24 cellular contexts compared by ENCODE assay signal in genomic region chr10:33386926-33387325, GRCh38. TPM values are rescaled to one million over a fixed set of nuclear protein-coding genes. Genes with fewer than 3 reads are reported as not detected.
DNase-seq lines count a peak whose midpoint lies in the region; ATAC-seq and TF ChIP-seq lines count a peak whose summit lies in the region.
"Had no signal": no experiment of that assay in that cellular context is flagged by ENCODE, and none has a peak within 500 bp of the region (broad histone marks: within the 10 kb centered on the region; RNA-seq: fewer than 3 reads in every experiment).

No MANE protein-coding gene starts in this region.

- H3K27me3 ChIP-seq in osteoblast (ENCODE audit: insufficient read depth, low read length) = no peaks in the 10 kb centered on the region

- H3K4me3 Mint-ChIP-seq in activated T-cell treated with anti-CD3 and anti-CD28 coated beads, Interleukin-2, amount 50 U/mL, for 72 hours = no peak overlapping the region
- H3K4me3 Mint-ChIP-seq: CD14-positive monocyte, IgD-negative memory B cell had no signal

- no peaks in the 10 kb centered on the region for H3K79me2 ChIP-seq in osteoblast (ENCODE audit: insufficient read depth, low read length)

- no peaks in the 10 kb centered on the region for H4K20me1 ChIP-seq in osteoblast (ENCODE audit: insufficient read depth, low read length)

- DNase-seq in amniotic epithelial cell (ENCODE audit: low read depth) = peak; percentile 90
- peak; percentile 63 for DNase-seq in fibroblast of pulmonary artery (ENCODE audit: low read depth)
- DNase-seq in osteoblast (ENCODE audit: insufficient read length, low spot score, missing footprints) = peak; percentile 18
- DNase-seq in HCEC 1CT = no peak
- no peak for DNase-seq in DMS153 (lab: John Stamatoyannopoulos, UW)
- no peak for DNase-seq in SIG-M5 (lab: John Stamatoyannopoulos, UW)
- no peak for DNase-seq in activated T-cell treated with anti-CD3 and anti-CD28 coated beads, Interleukin-2, amount 50 U/mL, for 72 hours
- DNase-seq: DND-41, GDM1, GM23248, Karpas-422, MG63, NCI-H1048, NCI-H1436, NCI-H2029, NCI-H2171, NCI-H446, NCI-H526 treated with DMSO at 0.1 percent for 48 hours, SHP77, SK-N-SH had no signal

- H3K4me3 ChIP-seq in fibroblast of pulmonary artery (replicated peaks; ENCODE audit: low read depth, low read length) (no peak overlapping the region), osteoblast (ENCODE audit: insufficient read depth, low read length) (no peak overlapping the region)
- H3K4me3 ChIP-seq: GM23248, HAP-1, MG63 had no signal

- no peak overlapping the region for H2AFZ ChIP-seq in osteoblast (ENCODE audit: low read length)
- H2AFZ ChIP-seq: GM23248 had no signal

- no peaks in the 10 kb centered on the region for H3K9me3 Mint-ChIP-seq in activated T-cell treated with anti-CD3 and anti-CD28 coated beads, Interleukin-2, amount 50 U/mL, for 72 hours

- H3K4me1 ChIP-seq in osteoblast (ENCODE audit: insufficient read depth, low read length) = peaks cover 7% of the 10 kb centered on the region
- H3K4me1 ChIP-seq: HAP-1 had no signal

- no peaks in the 10 kb centered on the region for H3K4me1 Mint-ChIP-seq in activated T-cell treated with anti-CD3 and anti-CD28 coated beads, Interleukin-2, amount 50 U/mL, for 72 hours (ENCODE audit: low read depth)
- H3K4me1 Mint-ChIP-seq: CD14-positive monocyte, IgD-negative memory B cell had no signal

- no peak for ATAC-seq in activated T-cell treated with anti-CD3 and anti-CD28 coated beads, Interleukin-2, amount 50 U/mL, for 72 hours (replicated peaks in 1 of 2)

- no peak overlapping the region for H3K27ac Mint-ChIP-seq in activated T-cell treated with anti-CD3 and anti-CD28 coated beads, Interleukin-2, amount 50 U/mL, for 72 hours
- H3K27ac Mint-ChIP-seq: IgD-negative memory B cell had no signal

- H3K9me3 ChIP-seq in osteoblast (ENCODE audit: low read depth, low read length) = no peaks in the 10 kb centered on the region
- H3K9me3 ChIP-seq: HAP-1, MG63, SK-N-SH had no signal

- peaks cover 78% of the 10 kb centered on the region for H3K27me3 Mint-ChIP-seq in activated T-cell treated with anti-CD3 and anti-CD28 coated beads, Interleukin-2, amount 50 U/mL, for 72 hours (ENCODE audit: low read depth)

- H3K27ac ChIP-seq in osteoblast (ENCODE audit: low read depth, low read length) = no peak overlapping the region
- H3K27ac ChIP-seq: GM23248, HL-60 had no signal

- H3K36me3 ChIP-seq in osteoblast (ENCODE audit: insufficient read depth, low read length) = no peaks in the 10 kb centered on the region
- H3K36me3 ChIP-seq: HAP-1, MG63 had no signal

- no peak for TF ChIP-seq CTCF in fibroblast of pulmonary artery (IDR thresholded peaks at IDR 0.05; ENCODE audit: low read length, missing control alignments)
- no peak for TF ChIP-seq CTCF in osteoblast (IDR thresholded peaks at IDR 0.05; ENCODE audit: extremely low read depth, low read depth, low read length)

- no peak overlapping the region for H3K4me2 ChIP-seq in osteoblast (ENCODE audit: insufficient read depth, low read length)
- H3K4me2 ChIP-seq: SK-N-SH had no signal

- peaks cover 0 to 2% of the 10 kb centered on the region in 2 donors for H3K36me3 Mint-ChIP-seq in activated T-cell treated with anti-CD3 and anti-CD28 coated beads, Interleukin-2, amount 50 U/mL, for 72 hours (ENCODE audit: insufficient read depth in 2 of 2)
- H3K36me3 Mint-ChIP-seq: CD14-positive monocyte, IgD-negative memory B cell had no signal

RNA-seq across cellular contexts. Expression of gene NRP1, which starts 52.5 kb away (rescaled TPM):
- 173 and 200 TPM in 2 replicates for total RNA-seq in osteoblast
- under 1 TPM; 0.72 to 0.84 TPM for total RNA-seq in activated T-cell treated with anti-CD3 and anti-CD28 coated beads, Interleukin-2, amount 50 U/mL, for 72 hours

Comparison
In these comparisons a context has a peak if more than half of its experiments do, and no peak if none do; other contexts are left out.
1. DNase-seq: peak in amniotic epithelial cell (single experiment), fibroblast of pulmonary artery (single experiment) and osteoblast (single experiment); none in HCEC 1CT (single experiment), DMS153 (single experiment), SIG-M5 (single experiment) and activated T-cell treated with anti-CD3 and anti-CD28 coated beads, Interleukin-2, amount 50 U/mL, for 72 hours (0 of 2).
2. RNA of gene NRP1, which starts 52.5 kb away (total RNA-seq): 173 to 200 TPM in osteoblast; 0.72 to 0.84 TPM in activated T-cell treated with anti-CD3 and anti-CD28 coated beads, Interleukin-2, amount 50 U/mL, for 72 hours; every median in the first group is over 10 times any median in the second.